ENCODE assay signal across 37 cellular contexts in the genomic region with DNA sequence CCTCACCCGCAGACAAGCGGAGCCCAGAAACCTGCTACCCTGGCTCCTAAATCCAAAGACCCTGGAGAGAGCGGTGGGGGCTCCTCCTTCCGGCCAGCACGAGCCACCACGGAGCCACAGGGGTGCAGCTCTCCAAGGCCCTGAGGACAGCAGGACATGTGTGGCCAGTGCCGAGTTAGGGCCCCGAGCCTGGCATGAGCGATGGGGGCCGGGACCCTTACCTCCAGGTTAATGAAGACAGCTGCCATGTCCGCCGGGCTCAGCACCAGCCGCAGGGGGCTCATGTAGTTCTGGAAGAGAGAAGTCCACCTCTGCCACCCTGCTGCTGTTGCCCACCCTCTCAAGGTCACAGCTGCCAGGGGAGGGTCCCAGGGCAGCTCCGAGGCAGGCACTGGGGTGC.
"Had no signal": no experiment of that assay in that cellular context is flagged by ENCODE, and none has a peak within 500 bp of the region (broad histone marks: within the 10 kb centered on the region; RNA-seq: fewer than 3 reads in every experiment).

No MANE protein-coding gene starts in this region.

- H3K9me3 ChIP-seq: adrenal gland, body of pancreas, breast epithelium had no signal

- H3K27ac ChIP-seq: adrenal gland, body of pancreas, brain microvascular endothelial cell, breast epithelium, VCaP had no signal

- H3K9me3 Mint-ChIP-seq: activated B cell treated with CpG ODN at 0.5 μM for 24 hours; activated CD4-positive, alpha-beta memory T cell treated with anti-CD3 and anti-CD28 coated beads for 36 hours; activated CD4-positive, alpha-beta T cell treated with anti-CD3 and anti-CD28 coated beads, Interleukin-2, amount 10 ng/mL, durations not matched to agents 24 days and 14 days; activated CD8-positive, alpha-beta T cell treated with anti-CD3 and anti-CD28 coated beads for 36 hours; activated naive CD4-positive, alpha-beta T cell treated with anti-CD3 and anti-CD28 coated beads for 36 hours; activated naive CD4-positive, alpha-beta T cell treated with anti-CD3 and anti-CD28 coated beads, Interleukin-2, amount 50 U/mL, for 72 hours; activated naive CD8-positive, alpha-beta T cell treated with anti-CD3 and anti-CD28 coated beads for 36 hours; activated T-cell treated with anti-CD3 and anti-CD28 coated beads, Interleukin-2, amount 50 U/mL, for 4 hours; activated T-cell treated with anti-CD3 and anti-CD28 coated beads, Interleukin-2, amount 50 U/mL, for 72 hours; activated T-helper 1 cell treated with anti-CD3 and anti-CD28 coated beads, Interleukin-12 subunit alpha, Interleukin-12 subunit beta, Interleukin-2, Interleukin-4 antibody, amounts not matched to agents 30 ng/mL and 10 ng/mL and 1 ng/mL, durations not matched to agents 14 hours and 24 hours and 36 hours; activated T-helper 17 cell treated with anti-CD3 and anti-CD28 coated beads, Interleukin-2, amount 50 U/mL, for 72 hours; T-helper 1 cell treated with Interleukin-12 subunit alpha and Interleukin-12 subunit beta and Interleukin-4 antibody, amounts not matched to agents 30 μg/mL and 1 μg/mL, for 36 hours; T-helper 2 cell treated with Interferon-gamma antibody and Interleukin-4, amounts not matched to agents 5 μg/mL and 100 μg/mL, for 36 hours had no signal

- H3K36me3 ChIP-seq: breast epithelium had no signal

- H3K27me3 Mint-ChIP-seq: activated B cell treated with CpG ODN at 0.5 μM for 24 hours; activated CD4-positive, alpha-beta memory T cell treated with anti-CD3 and anti-CD28 coated beads for 36 hours; activated CD4-positive, alpha-beta T cell treated with anti-CD3 and anti-CD28 coated beads, Interleukin-2, amount 10 ng/mL, durations not matched to agents 24 days and 14 days; activated CD8-positive, alpha-beta T cell treated with anti-CD3 and anti-CD28 coated beads for 36 hours; activated naive CD8-positive, alpha-beta T cell treated with anti-CD3 and anti-CD28 coated beads for 36 hours; activated T-helper 17 cell treated with anti-CD3 and anti-CD28 coated beads, Interleukin-2, amount 50 U/mL, for 72 hours had no signal

- FAIRE-seq: astrocyte, TTC549 had no signal

- H3K27ac Mint-ChIP-seq: activated B cell treated with CpG ODN at 0.5 μM for 24 hours; activated CD4-positive, alpha-beta memory T cell treated with anti-CD3 and anti-CD28 coated beads for 36 hours; activated CD4-positive, alpha-beta T cell treated with anti-CD3 and anti-CD28 coated beads, Interleukin-2, amount 10 ng/mL, durations not matched to agents 24 days and 14 days; activated CD8-positive, alpha-beta T cell treated with anti-CD3 and anti-CD28 coated beads for 36 hours; activated naive CD4-positive, alpha-beta T cell treated with anti-CD3 and anti-CD28 coated beads for 36 hours; activated naive CD4-positive, alpha-beta T cell treated with anti-CD3 and anti-CD28 coated beads, Interleukin-2, amount 50 U/mL, for 72 hours; activated naive CD8-positive, alpha-beta T cell treated with anti-CD3 and anti-CD28 coated beads for 36 hours; activated T-cell treated with anti-CD3 and anti-CD28 coated beads, Interleukin-2, amount 50 U/mL, for 72 hours; activated T-helper 1 cell treated with anti-CD3 and anti-CD28 coated beads, Interleukin-12 subunit alpha, Interleukin-12 subunit beta, Interleukin-2, Interleukin-4 antibody, amounts not matched to agents 30 ng/mL and 10 ng/mL and 1 ng/mL, durations not matched to agents 14 hours and 24 hours and 36 hours; activated T-helper 17 cell treated with anti-CD3 and anti-CD28 coated beads, Interleukin-2, amount 50 U/mL, for 72 hours; T-helper 1 cell treated with Interleukin-12 subunit alpha and Interleukin-12 subunit beta and Interleukin-4 antibody, amounts not matched to agents 30 μg/mL and 1 μg/mL, for 36 hours; T-helper 2 cell treated with Interferon-gamma antibody and Interleukin-4, amounts not matched to agents 5 μg/mL and 100 μg/mL, for 36 hours had no signal

- H3K36me3 Mint-ChIP-seq: activated CD4-positive, alpha-beta memory T cell treated with anti-CD3 and anti-CD28 coated beads for 36 hours; activated naive CD4-positive, alpha-beta T cell treated with anti-CD3 and anti-CD28 coated beads, Interleukin-2, amount 50 U/mL, for 72 hours; activated naive CD8-positive, alpha-beta T cell treated with anti-CD3 and anti-CD28 coated beads for 36 hours had no signal

- H3K4me1 Mint-ChIP-seq: activated CD4-positive, alpha-beta T cell treated with anti-CD3 and anti-CD28 coated beads, Interleukin-2, amount 10 ng/mL, durations not matched to agents 24 days and 14 days; activated naive CD8-positive, alpha-beta T cell treated with anti-CD3 and anti-CD28 coated beads for 36 hours; activated T-helper 17 cell treated with anti-CD3 and anti-CD28 coated beads, Interleukin-2, amount 50 U/mL, for 72 hours had no signal

- DNase-seq: activated B cell treated with CpG ODN at 0.5 μM for 24 hours; activated CD4-positive, alpha-beta memory T cell treated with anti-CD3 and anti-CD28 coated beads for 36 hours; activated CD4-positive, alpha-beta T cell treated with anti-CD3 and anti-CD28 coated beads for 4 hours; activated CD4-positive, alpha-beta T cell treated with anti-CD3 and anti-CD28 coated beads, Interleukin-2, amount 10 ng/mL, durations not matched to agents 24 days and 14 days; activated CD4-positive, alpha-beta T cell treated with anti-CD3 and anti-CD28 coated beads, Interleukin-2, amount 50 U/mL, for 1 hour; activated CD4-positive, alpha-beta T cell treated with anti-CD3 and anti-CD28 coated beads, Interleukin-2, amount 50 U/mL, for 4 hours; activated CD4-positive, CD25-positive, alpha-beta regulatory T cell treated with anti-CD3 and anti-CD28 coated beads, Interleukin-2, amount 50 U/mL, for 72 hours; activated CD8-positive, alpha-beta memory T cell treated with anti-CD3 and anti-CD28 coated beads, Interleukin-2, amount 50 U/mL, for 4 hours; activated CD8-positive, alpha-beta T cell treated with anti-CD3 and anti-CD28 coated beads for 36 hours; activated effector memory CD4-positive, alpha-beta T cell treated with anti-CD3 and anti-CD28 coated beads, Interleukin-2, amount 50 U/mL, for 16 hours; activated gamma-delta T cell treated with Interleukin-2 at 50 U/mL for 16 hours; activated naive CD4-positive, alpha-beta T cell; activated naive CD4-positive, alpha-beta T cell treated with anti-CD3 and anti-CD28 coated beads for 36 hours; activated naive CD4-positive, alpha-beta T cell treated with anti-CD3 and anti-CD28 coated beads, Interleukin-2, amount 50 U/mL, for 16 hours; activated naive CD8-positive, alpha-beta T cell treated with anti-CD3 and anti-CD28 coated beads for 36 hours; activated T-cell treated with anti-CD3 and anti-CD28 coated beads for 4 hours; activated T-cell treated with anti-CD3 and anti-CD28 coated beads, Interleukin-2, amount 50 U/mL, for 1 hour; activated T-cell treated with anti-CD3 and anti-CD28 coated beads, Interleukin-2, amount 50 U/mL, for 4 hours; activated T-cell treated with anti-CD3 and anti-CD28 coated beads, Interleukin-2, amount 50 U/mL, for 72 hours; adrenal gland; amniotic stem cell; aorta; body of pancreas; brain microvascular endothelial cell; central memory CD4-positive, alpha-beta T cell; T-helper 1 cell; T-helper 2 cell; T-helper 9 cell had no signal

- H3K4me3 Mint-ChIP-seq: activated B cell treated with CpG ODN at 0.5 μM for 24 hours; activated CD4-positive, alpha-beta memory T cell treated with anti-CD3 and anti-CD28 coated beads for 36 hours; activated CD4-positive, alpha-beta T cell treated with anti-CD3 and anti-CD28 coated beads, Interleukin-2, amount 10 ng/mL, durations not matched to agents 24 days and 14 days; activated CD8-positive, alpha-beta T cell treated with anti-CD3 and anti-CD28 coated beads for 36 hours; activated naive CD4-positive, alpha-beta T cell treated with anti-CD3 and anti-CD28 coated beads for 36 hours; activated naive CD8-positive, alpha-beta T cell treated with anti-CD3 and anti-CD28 coated beads for 36 hours; activated T-cell treated with anti-CD3 and anti-CD28 coated beads, Interleukin-2, amount 50 U/mL, for 4 hours; activated T-cell treated with anti-CD3 and anti-CD28 coated beads, Interleukin-2, amount 50 U/mL, for 72 hours; activated T-helper 1 cell treated with anti-CD3 and anti-CD28 coated beads, Interleukin-12 subunit alpha, Interleukin-12 subunit beta, Interleukin-2, Interleukin-4 antibody, amounts not matched to agents 30 ng/mL and 10 ng/mL and 1 ng/mL, durations not matched to agents 14 hours and 24 hours and 36 hours; activated T-helper 17 cell treated with anti-CD3 and anti-CD28 coated beads, Interleukin-2, amount 50 U/mL, for 72 hours; T-helper 1 cell treated with Interleukin-12 subunit alpha and Interleukin-12 subunit beta and Interleukin-4 antibody, amounts not matched to agents 30 μg/mL and 1 μg/mL, for 36 hours; T-helper 2 cell treated with Interferon-gamma antibody and Interleukin-4, amounts not matched to agents 5 μg/mL and 100 μg/mL, for 36 hours had no signal

- H3K4me1 ChIP-seq: body of pancreas, breast epithelium had no signal

- H3K4me3 ChIP-seq: adrenal gland, body of pancreas, breast epithelium had no signal

- H3K27me3 ChIP-seq: adrenal gland, body of pancreas, brain microvascular endothelial cell, breast epithelium had no signal

- ATAC-seq: activated CD8-positive, alpha-beta T cell treated with anti-CD3 and anti-CD28 coated beads for 36 hours; activated naive CD4-positive, alpha-beta T cell treated with anti-CD3 and anti-CD28 coated beads, Interleukin-2, amount 50 U/mL, for 72 hours; activated T-cell treated with anti-CD3 and anti-CD28 coated beads, Interleukin-2, amount 50 U/mL, for 4 hours; activated T-cell treated with anti-CD3 and anti-CD28 coated beads, Interleukin-2, amount 50 U/mL, for 72 hours; activated T-helper 17 cell treated with anti-CD3 and anti-CD28 coated beads, Interleukin-2, amount 50 U/mL, for 72 hours; body of pancreas had no signal
